ENCODE assay signal across 26 cellular contexts in the genomic region with DNA sequence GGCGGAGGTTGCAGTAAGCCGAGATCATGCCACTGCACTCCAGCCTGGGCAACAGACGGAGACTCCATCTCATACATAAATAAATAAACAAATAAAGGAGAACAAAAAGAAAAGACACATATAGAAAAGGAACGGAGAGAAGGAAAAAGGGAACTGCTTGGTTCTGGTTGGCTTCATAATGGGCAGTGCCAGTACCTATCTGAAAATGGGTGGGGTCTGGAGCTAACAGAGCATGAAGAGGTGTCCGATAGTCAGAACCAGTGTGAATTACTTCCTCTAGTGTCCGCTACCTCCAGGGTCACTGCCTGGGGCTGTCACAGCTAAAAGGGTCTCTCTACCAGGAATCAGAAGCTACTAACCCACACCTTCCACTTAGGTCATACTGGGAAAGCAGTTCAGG.
"Had no signal": no experiment of that assay in that cellular context is flagged by ENCODE, and none has a peak within 500 bp of the region (broad histone marks: within the 10 kb centered on the region; RNA-seq: fewer than 3 reads in every experiment).

No MANE protein-coding gene starts in this region.

- H3K27ac Mint-ChIP-seq: activated CD4-positive, alpha-beta memory T cell treated with anti-CD3 and anti-CD28 coated beads for 36 hours; activated naive CD4-positive, alpha-beta T cell treated with anti-CD3 and anti-CD28 coated beads for 36 hours; activated naive CD8-positive, alpha-beta T cell treated with anti-CD3 and anti-CD28 coated beads, Interleukin-2, amount 10 ng/mL, durations not matched to agents 7 days and 5 days; activated T-cell treated with anti-CD3 and anti-CD28 coated beads, Interleukin-2, amount 50 U/mL, for 72 hours; effector memory CD8-positive, alpha-beta T cell; naive thymus-derived CD8-positive, alpha-beta T cell; stimulated activated naive CD8-positive, alpha-beta T cell treated with anti-CD3 and anti-CD28 coated beads, Interleukin-15, Interleukin-2, amounts not matched to agents 100 ng/mL and 50 ng/mL, for 24 hours; T-helper 17 cell had no signal

- H3K4me1 Mint-ChIP-seq: T-helper 17 cell had no signal

- H3K9me3 ChIP-seq: breast epithelium, colonic mucosa, prostate gland, spleen, thyroid gland, upper lobe of right lung had no signal

- H3K9me3 Mint-ChIP-seq: activated CD4-positive, alpha-beta memory T cell treated with anti-CD3 and anti-CD28 coated beads for 36 hours; activated naive CD4-positive, alpha-beta T cell treated with anti-CD3 and anti-CD28 coated beads for 36 hours; activated naive CD8-positive, alpha-beta T cell treated with anti-CD3 and anti-CD28 coated beads, Interleukin-2, amount 10 ng/mL, durations not matched to agents 7 days and 5 days; activated T-cell treated with anti-CD3 and anti-CD28 coated beads, Interleukin-2, amount 50 U/mL, for 72 hours; effector memory CD8-positive, alpha-beta T cell; naive thymus-derived CD8-positive, alpha-beta T cell; stimulated activated naive CD8-positive, alpha-beta T cell treated with anti-CD3 and anti-CD28 coated beads, Interleukin-15, Interleukin-2, amounts not matched to agents 100 ng/mL and 50 ng/mL, for 24 hours had no signal

- ATAC-seq: activated T-cell treated with anti-CD3 and anti-CD28 coated beads, Interleukin-2, amount 50 U/mL, for 72 hours; effector memory CD8-positive, alpha-beta T cell; esophagus mucosa; left ventricle myocardium superior; naive thymus-derived CD8-positive, alpha-beta T cell; T-helper 17 cell; upper lobe of right lung had no signal

- H3K4me3 ChIP-seq: breast epithelium, colonic mucosa, dorsolateral prefrontal cortex, prostate gland, spleen, thyroid gland, upper lobe of right lung had no signal

- DNase-seq: activated CD4-positive, alpha-beta memory T cell treated with anti-CD3 and anti-CD28 coated beads for 36 hours; activated CD4-positive, alpha-beta T cell treated with anti-CD3 and anti-CD28 coated beads for 48 hours; activated CD4-positive, CD25-positive, alpha-beta regulatory T cell; activated effector memory CD4-positive, alpha-beta T cell treated with Interleukin-2 at 50 U/mL for 16 hours; activated naive CD4-positive, alpha-beta T cell treated with anti-CD3 and anti-CD28 coated beads for 36 hours; activated naive CD8-positive, alpha-beta T cell treated with anti-CD3 and anti-CD28 coated beads, Interleukin-2, amount 10 ng/mL, durations not matched to agents 7 days and 5 days; activated T-cell treated with anti-CD3 and anti-CD28 coated beads, Interleukin-2, amount 50 U/mL, for 72 hours; amniotic stem cell; colonic mucosa; dorsolateral prefrontal cortex; effector memory CD8-positive, alpha-beta T cell; head of caudate nucleus; hypothalamus; left ventricle myocardium superior; mesendoderm; naive thymus-derived CD8-positive, alpha-beta T cell; spleen; stimulated activated CD4-positive, alpha-beta T cell treated with anti-CD3 and anti-CD28 coated beads, Interleukin-4, amount 100 ng/mL, for 1 hour; substantia nigra; T-helper 17 cell; thyroid gland; upper lobe of right lung had no signal

- H3K27ac ChIP-seq: breast epithelium, colonic mucosa, dorsolateral prefrontal cortex, prostate gland, spleen, thyroid gland, upper lobe of right lung had no signal

- H3K27me3 ChIP-seq: breast epithelium, colonic mucosa, dorsolateral prefrontal cortex, spleen, thyroid gland, upper lobe of right lung had no signal

- H3K36me3 ChIP-seq: breast epithelium, colonic mucosa, prostate gland, thyroid gland, upper lobe of right lung had no signal

- H3K4me3 Mint-ChIP-seq: activated CD4-positive, alpha-beta memory T cell treated with anti-CD3 and anti-CD28 coated beads for 36 hours; activated naive CD4-positive, alpha-beta T cell treated with anti-CD3 and anti-CD28 coated beads for 36 hours; activated naive CD8-positive, alpha-beta T cell treated with anti-CD3 and anti-CD28 coated beads, Interleukin-2, amount 10 ng/mL, durations not matched to agents 7 days and 5 days; activated T-cell treated with anti-CD3 and anti-CD28 coated beads, Interleukin-2, amount 50 U/mL, for 72 hours; effector memory CD8-positive, alpha-beta T cell; naive thymus-derived CD8-positive, alpha-beta T cell; stimulated activated naive CD8-positive, alpha-beta T cell treated with anti-CD3 and anti-CD28 coated beads, Interleukin-15, Interleukin-2, amounts not matched to agents 100 ng/mL and 50 ng/mL, for 24 hours; T-helper 17 cell had no signal

- H3K4me1 ChIP-seq: breast epithelium, colonic mucosa, prostate gland had no signal

- H3K27me3 Mint-ChIP-seq: activated CD4-positive, alpha-beta memory T cell treated with anti-CD3 and anti-CD28 coated beads for 36 hours; activated naive CD8-positive, alpha-beta T cell treated with anti-CD3 and anti-CD28 coated beads, Interleukin-2, amount 10 ng/mL, durations not matched to agents 7 days and 5 days; effector memory CD8-positive, alpha-beta T cell; stimulated activated naive CD8-positive, alpha-beta T cell treated with anti-CD3 and anti-CD28 coated beads, Interleukin-15, Interleukin-2, amounts not matched to agents 100 ng/mL and 50 ng/mL, for 24 hours; T-helper 17 cell had no signal
